Comparison of ENCODE assay signal across 18 cellular contexts in genomic region chr4:68864438-68865177, GRCh38. TPM values are rescaled to one million over a fixed set of nuclear protein-coding genes. Genes with fewer than 3 reads are reported as not detected.
A peak's percentile ranks its signal among the peaks of the same experiment; 100 is the strongest.
DNase-seq lines count a peak whose midpoint lies in the region; ATAC-seq and TF ChIP-seq lines count a peak whose summit lies in the region.
"Had no signal": no experiment of that assay in that cellular context is flagged by ENCODE, and none has a peak within 500 bp of the region (broad histone marks: within the 10 kb centered on the region; RNA-seq: fewer than 3 reads in every experiment).

No MANE protein-coding gene starts in this region.

- no peaks in the 10 kb centered on the region for H4K20me1 ChIP-seq in PC-3 (ENCODE audit: low read length)
- no peaks in the 10 kb centered on the region for H4K20me1 ChIP-seq in MM.1S (ENCODE audit: insufficient read depth, low read length)

- H3K4me3 ChIP-seq in PC-3 (ENCODE audit: low read length) (no peak overlapping the region), esophagus (ENCODE audit: low read depth in 1 of 2, low read length in 2 of 2) (peak overlapping the region in 1 of 2 donors; percentile 7), MM.1S (ENCODE audit: low read length) (no peak overlapping the region)
- H3K4me3 ChIP-seq: right atrium auricular region, SJSA1 had no signal

- no peaks in the 10 kb centered on the region for H3K36me3 Mint-ChIP-seq in nephron (ENCODE audit: low read depth)

- H2AFZ ChIP-seq in PC-3 (ENCODE audit: low read length) (peak overlapping the region; percentile 49), MM.1S (ENCODE audit: low read length) (no peak overlapping the region)

- H3K4me1 Mint-ChIP-seq in nephron, result peaks cover 10% of the 10 kb centered on the region
- H3K4me1 Mint-ChIP-seq: activated CD4-positive, alpha-beta memory T cell treated with anti-CD3 and anti-CD28 coated beads, Interleukin-2, amount 10 ng/mL, durations not matched to agents 7 days and 5 days had no signal

- no peaks in the 10 kb centered on the region for H3K9me2 ChIP-seq in PC-3 (replicated peaks; ENCODE audit: low read length)
- H3K9me2 ChIP-seq in MM.1S (replicated peaks; ENCODE audit: insufficient read depth, low read length), result no peaks in the 10 kb centered on the region

- whole genome bisulfite sequencing in esophagus, 2 donors, result 46 to 51% methylated on average over 6 of the region's 6 CpGs

- no peaks in the 10 kb centered on the region for H3K27me3 ChIP-seq in PC-3 (ENCODE audit: low read length)
- H3K27me3 ChIP-seq in esophagus (ENCODE audit: control insufficient read depth in 1 of 2, insufficient read depth in 2 of 2, low read length in 2 of 2), result no peaks in the 10 kb centered on the region
- H3K27me3 ChIP-seq in MM.1S (replicated peaks; ENCODE audit: insufficient read depth, low read length), result no peaks in the 10 kb centered on the region
- H3K27me3 ChIP-seq: right atrium auricular region, SJSA1 had no signal

- no TSS peak for BruUV-seq in PC-3 (replicated peaks; lab: Mats Ljungman, UMichigan)

- no peak overlapping the region for H3K4me3 Mint-ChIP-seq in nephron
- H3K4me3 Mint-ChIP-seq: activated CD4-positive, alpha-beta memory T cell treated with anti-CD3 and anti-CD28 coated beads, Interleukin-2, amount 10 ng/mL, durations not matched to agents 7 days and 5 days; nephron progenitor cell had no signal

- H3K27me3 Mint-ChIP-seq in nephron (ENCODE audit: low read depth), result no peaks in the 10 kb centered on the region
- H3K27me3 Mint-ChIP-seq: activated CD4-positive, alpha-beta memory T cell treated with anti-CD3 and anti-CD28 coated beads, Interleukin-2, amount 10 ng/mL, durations not matched to agents 7 days and 5 days had no signal

- H3F3A ChIP-seq in PC-3 (ENCODE audit: low read length, unreplicated experiment) (no peaks in the 10 kb centered on the region), MM.1S (ENCODE audit: insufficient read depth, low read length) (no peaks in the 10 kb centered on the region)

- peak; percentile 71 for ATAC-seq in PC-3
- ATAC-seq in HG03045 (IDR thresholded peaks at IDR 0.05; ENCODE audit: unreplicated experiment), result no peak
- ATAC-seq in stimulated activated naive CD8-positive, alpha-beta T cell treated with anti-CD3 and anti-CD28 coated beads, Interleukin-15, Interleukin-2, amounts not matched to agents 100 U/mL and 50 U/mL, for 24 hours, result no peak

- H3K27ac ChIP-seq in PC-3 (ENCODE audit: low read length) (peak overlapping the region; percentile 42), esophagus (ENCODE audit: low read depth in 2 of 2, low read length in 1 of 2) (peak overlapping the region; percentile 32 to 79), MM.1S (ENCODE audit: low read length) (no peak overlapping the region)
- H3K27ac ChIP-seq: right atrium auricular region, SJSA1 had no signal

- H3K36me3 ChIP-seq in PC-3 (ENCODE audit: low read depth, low read length), result no peaks in the 10 kb centered on the region
- H3K36me3 ChIP-seq in esophagus (ENCODE audit: control insufficient read depth in 2 of 2, insufficient read depth in 2 of 2, low read length in 1 of 2), result no peaks in the 10 kb centered on the region
- no peaks in the 10 kb centered on the region for H3K36me3 ChIP-seq in MM.1S (replicated peaks; ENCODE audit: insufficient read depth, low read length)
- H3K36me3 ChIP-seq: right atrium auricular region, SJSA1 had no signal

- H3K9me3 Mint-ChIP-seq in nephron, result no peaks in the 10 kb centered on the region
- H3K9me3 Mint-ChIP-seq: activated CD4-positive, alpha-beta memory T cell treated with anti-CD3 and anti-CD28 coated beads, Interleukin-2, amount 10 ng/mL, durations not matched to agents 7 days and 5 days had no signal

- CTCF ChIA-PET in PC-3 (lab: Charles Lee), result interaction anchor here (0.6 kb wide), 1 partner anchor 329 kb away, joined by 3 read pairs; no protein-coding TSS in a partner anchor

- peak overlapping the region; percentile 60 for H3K4me2 ChIP-seq in PC-3 (ENCODE audit: low read length)
- H3K4me2 ChIP-seq in MM.1S (ENCODE audit: low read depth, low read length), result no peak overlapping the region

- peak overlapping the region; percentile 59 to 93 (median 71) for H3K27ac Mint-ChIP-seq in nephron
- H3K27ac Mint-ChIP-seq: activated CD4-positive, alpha-beta memory T cell treated with anti-CD3 and anti-CD28 coated beads, Interleukin-2, amount 10 ng/mL, durations not matched to agents 7 days and 5 days had no signal

- intact Hi-C loops in PC-3 (cut with micrococcal nuclease), result loop anchor here (2.0 to 10.0 kb wide), 2 partner anchors 116 to 210 kb away; no protein-coding TSS in a partner anchor

- H3K9me3 ChIP-seq in PC-3 (ENCODE audit: low read length) (no peaks in the 10 kb centered on the region), esophagus (ENCODE audit: control insufficient read depth in 2 of 2, insufficient read depth in 1 of 2, low read depth in 1 of 2, low read length in 1 of 2) (no peaks in the 10 kb centered on the region), MM.1S (replicated peaks; ENCODE audit: insufficient read depth, low read length) (no peaks in the 10 kb centered on the region)
- H3K9me3 ChIP-seq: right atrium auricular region, SJSA1 had no signal

- DNase-seq in DMS53 treated with DMSO at 0.1 percent for 48 hours (lab: John Stamatoyannopoulos, UW; ENCODE audit: unreplicated experiment), result peak; percentile 59
- peak; percentile 48 for DNase-seq in PC-3
- no peak for DNase-seq in stimulated activated naive CD8-positive, alpha-beta T cell treated with anti-CD3 and anti-CD28 coated beads, Interleukin-15, Interleukin-2, amounts not matched to agents 100 U/mL and 50 U/mL, for 24 hours
- DNase-seq in MM.1S, result no peak
- no peak for DNase-seq in activated effector memory CD4-positive, alpha-beta T cell treated with anti-CD3 and anti-CD28 coated beads, Interleukin-2, amount 50 U/mL, for 16 hours
- DNase-seq: activated CD4-positive, alpha-beta memory T cell treated with anti-CD3 and anti-CD28 coated beads, Interleukin-2, amount 10 ng/mL, durations not matched to agents 7 days and 5 days; amniotic stem cell; MV-4-11; NCI-H2171 treated with DMSO at 0.1 percent for 48 hours; nephron progenitor cell; stimulated activated CD4-positive, alpha-beta T cell treated with anti-CD3 and anti-CD28 coated beads, Interleukin-4, amount 100 ng/mL, for 1 hour had no signal

- H3K79me2 ChIP-seq in PC-3 (ENCODE audit: low read length) (no peaks in the 10 kb centered on the region), MM.1S (ENCODE audit: low read length) (no peaks in the 10 kb centered on the region)

- TF ChIP-seq CTCF in PC-3 (conservative IDR thresholded peaks at IDR 0.05; ENCODE audit: low read depth, low read length) (no peak), nephron (IDR thresholded peaks at IDR 0.05; ENCODE audit: unreplicated experiment in 3 of 3) (no peak), MM.1S (IDR thresholded peaks at IDR 0.05; ENCODE audit: low read length) (no peak)

- H3K9ac ChIP-seq in PC-3 (ENCODE audit: low read length), result no peak overlapping the region
- H3K9ac ChIP-seq in MM.1S (ENCODE audit: low read length), result no peak overlapping the region

- H3K4me1 ChIP-seq in PC-3 (ENCODE audit: insufficient read depth, low read length) (peaks cover 21% of the 10 kb centered on the region), esophagus (ENCODE audit: control insufficient read depth in 2 of 2, insufficient read depth in 2 of 2, low read length in 1 of 2) (no peaks in the 10 kb centered on the region), MM.1S (ENCODE audit: low read length) (no peaks in the 10 kb centered on the region)
- H3K4me1 ChIP-seq: right atrium auricular region, SJSA1 had no signal

- POLR2A ChIA-PET in PC-3 (lab: Charles Lee; ENCODE audit: unreplicated experiment), result interaction anchor here (0.6 kb wide), 2 partner anchors 90 to 120 kb away, joined by 4 to 6 read pairs; no protein-coding TSS in a partner anchor

RNA-seq across cellular contexts. Expression of gene UGT2B10, which starts 48.8 kb away (rescaled TPM):
- total RNA-seq in PC-3 (2014; rRNA removed), result not detected in 2 replicates
- not detected for polyA plus RNA-seq in esophagus
- total RNA-seq: activated CD4-positive, alpha-beta memory T cell treated with anti-CD3 and anti-CD28 coated beads, Interleukin-2, amount 10 ng/mL, durations not matched to agents 7 days and 5 days; fibroblast of lung; lower leg skin; right atrium auricular region; SJSA1 had no signal
- polyA plus RNA-seq: fibroblast of lung had no signal

Comparison
In these comparisons a context has a peak if more than half of its experiments do, and no peak if none do; other contexts are left out.
1. DNase-seq: peak in DMS53 treated with DMSO at 0.1 percent for 48 hours (single experiment) and PC-3 (single experiment); none in stimulated activated naive CD8-positive, alpha-beta T cell treated with anti-CD3 and anti-CD28 coated beads, Interleukin-15, Interleukin-2, amounts not matched to agents 100 U/mL and 50 U/mL, for 24 hours (single experiment), MM.1S (single experiment) and activated effector memory CD4-positive, alpha-beta T cell treated with anti-CD3 and anti-CD28 coated beads, Interleukin-2, amount 50 U/mL, for 16 hours (single experiment).